21 cellular contexts compared by ENCODE assay signal in the genomic region with DNA sequence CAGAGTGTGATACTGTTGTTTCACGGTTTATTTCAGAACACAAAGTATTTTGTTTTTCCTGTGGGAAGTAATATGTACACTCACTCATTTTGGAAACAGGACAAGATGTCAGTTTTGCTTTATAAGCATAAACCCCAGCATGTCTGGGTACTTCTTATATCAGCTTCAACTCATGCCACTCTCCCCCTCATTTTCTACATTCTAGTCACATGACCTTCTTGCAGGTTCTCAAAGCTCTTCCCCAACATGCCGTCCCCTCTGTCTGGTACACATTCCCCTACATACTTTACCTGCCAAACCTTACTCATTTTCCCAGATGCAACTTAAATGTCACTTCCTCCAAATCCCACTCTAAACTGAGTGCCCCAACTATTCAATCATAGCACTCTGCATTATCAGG. TPM values are rescaled to one million over a fixed set of nuclear protein-coding genes. Genes with fewer than 3 reads are reported as not detected.
DNase-seq lines count a peak whose midpoint lies in the region; ATAC-seq and TF ChIP-seq lines count a peak whose summit lies in the region.
"Had no signal": no experiment of that assay in that cellular context is flagged by ENCODE, and none has a peak within 500 bp of the region (broad histone marks: within the 10 kb centered on the region; RNA-seq: fewer than 3 reads in every experiment).

No MANE protein-coding gene starts in this region.

- H3K4me1 Mint-ChIP-seq in activated CD4-positive, alpha-beta T cell treated with anti-CD3 and anti-CD28 coated beads, Interleukin-2, amount 10 ng/mL, durations not matched to agents 7 days and 5 days, result peaks cover 32% of the 10 kb centered on the region
- H3K4me1 Mint-ChIP-seq in GM23338, result peaks cover 4% of the 10 kb centered on the region; the same call in 2 of the 3 replicates
- peaks cover 30% of the 10 kb centered on the region for H3K4me1 Mint-ChIP-seq in activated naive CD8-positive, alpha-beta T cell treated with anti-CD3 and anti-CD28 coated beads for 36 hours
- H3K4me1 Mint-ChIP-seq in osteocyte (ENCODE audit: unreplicated experiment), result peaks cover 13% of the 10 kb centered on the region

- no peaks in the 10 kb centered on the region for H3K27me3 Mint-ChIP-seq in activated CD4-positive, alpha-beta T cell treated with anti-CD3 and anti-CD28 coated beads, Interleukin-2, amount 10 ng/mL, durations not matched to agents 7 days and 5 days
- H3K27me3 Mint-ChIP-seq in GM23338 (ENCODE audit: insufficient read depth, low read depth, poor library complexity) (no peaks in the 10 kb centered on the region), osteocyte (ENCODE audit: unreplicated experiment) (no peaks in the 10 kb centered on the region)
- H3K27me3 Mint-ChIP-seq in activated naive CD8-positive, alpha-beta T cell treated with anti-CD3 and anti-CD28 coated beads for 36 hours, result no peaks in the 10 kb centered on the region

- no peak for ATAC-seq in GM23338
- ATAC-seq: heart right ventricle; pancreas; stimulated activated naive CD8-positive, alpha-beta T cell treated with anti-CD3 and anti-CD28 coated beads, Interleukin-15, Interleukin-2, amounts not matched to agents 100 U/mL and 50 U/mL, for 24 hours had no signal

- DNase-seq in activated CD4-positive, alpha-beta T cell treated with anti-CD3 and anti-CD28 coated beads, Interleukin-2, amount 10 ng/mL, durations not matched to agents 7 days and 5 days, result no peak
- no peak for DNase-seq in activated CD4-positive, alpha-beta T cell treated with anti-CD3 and anti-CD28 coated beads, Interleukin-2, amount 50 U/mL, for 1 hour
- DNase-seq in GM23338 (ENCODE audit: low spot score), result no peak
- DNase-seq in activated naive CD8-positive, alpha-beta T cell treated with anti-CD3 and anti-CD28 coated beads for 36 hours, result no peak
- no peak for DNase-seq in osteocyte (ENCODE audit: extremely low spot score, unreplicated experiment)
- DNase-seq in vagina (ENCODE audit: extremely low spot score in 2 of 2), result no peak
- DNase-seq in dedifferentiated amniotic fluid mesenchymal stem cell (ENCODE audit: extremely low spot score), result no peak
- DNase-seq in NCI-H2029 treated with DMSO at 0.1 percent for 48 hours (lab: John Stamatoyannopoulos, UW), result no peak
- DNase-seq: activated CD8-positive, alpha-beta memory T cell treated with anti-CD3 and anti-CD28 coated beads, Interleukin-2, amount 50 U/mL, for 4 hours; colonic mucosa; heart right ventricle; NCI-H1436 treated with DMSO at 0.1 percent for 48 hours; NCI-H748 treated with DMSO at 0.1 percent for 48 hours; pancreas; SHP77; stimulated activated CD4-positive, alpha-beta T cell treated with anti-CD3 and anti-CD28 coated beads, Interleukin-1b, Interleukin-23, amount 100 ng/mL, for 48 hours; stimulated activated naive CD8-positive, alpha-beta T cell treated with anti-CD3 and anti-CD28 coated beads, Interleukin-15, Interleukin-2, amounts not matched to agents 100 U/mL and 50 U/mL, for 24 hours; transverse colon had no signal

- intact Hi-C loops in vagina (cut with DNase I), result no loop called here

- 0 out of 2 replicates have a peak, but pooled peaks cover 5% of the 10 kb centered on the region for H4K20me1 ChIP-seq in GM23338 (replicated peaks; ENCODE audit: insufficient read depth)

- no peaks in the 10 kb centered on the region for H3K9me3 Mint-ChIP-seq in activated CD4-positive, alpha-beta T cell treated with anti-CD3 and anti-CD28 coated beads, Interleukin-2, amount 10 ng/mL, durations not matched to agents 7 days and 5 days
- no peaks in the 10 kb centered on the region for H3K9me3 Mint-ChIP-seq in GM23338
- H3K9me3 Mint-ChIP-seq in activated naive CD8-positive, alpha-beta T cell treated with anti-CD3 and anti-CD28 coated beads for 36 hours, result no peaks in the 10 kb centered on the region
- no peaks in the 10 kb centered on the region for H3K9me3 Mint-ChIP-seq in osteocyte (ENCODE audit: unreplicated experiment)
- H3K9me3 Mint-ChIP-seq: CD14-positive monocyte had no signal

- H2AFZ ChIP-seq in GM23338, result no peak overlapping the region

- no peak for TF ChIP-seq POLR2A in vagina (IDR thresholded peaks at IDR 0.05)

- TF ChIP-seq CTCF in GM23338 (conservative IDR thresholded peaks at IDR 0.05; ENCODE audit: low read depth in 2 of 2) (no peak), osteocyte (IDR thresholded peaks at IDR 0.05) (no peak), vagina (IDR thresholded peaks at IDR 0.05) (no peak)

- H3F3A ChIP-seq in GM23338 (replicated peaks; ENCODE audit: low read depth), result 0 out of 2 replicates have a peak, but pooled peaks cover 3% of the 10 kb centered on the region

- H3K36me3 Mint-ChIP-seq in activated CD4-positive, alpha-beta T cell treated with anti-CD3 and anti-CD28 coated beads, Interleukin-2, amount 10 ng/mL, durations not matched to agents 7 days and 5 days (ENCODE audit: low read depth), result peaks cover 14% of the 10 kb centered on the region
- H3K36me3 Mint-ChIP-seq in GM23338 (ENCODE audit: low read depth) (no peaks in the 10 kb centered on the region), osteocyte (ENCODE audit: unreplicated experiment) (peaks cover 3% of the 10 kb centered on the region)
- peaks cover 1% of the 10 kb centered on the region for H3K36me3 Mint-ChIP-seq in activated naive CD8-positive, alpha-beta T cell treated with anti-CD3 and anti-CD28 coated beads for 36 hours

- CTCF ChIA-PET in activated CD4-positive, alpha-beta T cell treated with anti-CD3 and anti-CD28 coated beads, Interleukin-2, amount 10 ng/mL, durations not matched to agents 7 days and 5 days (lab: Charles Lee), result no interaction called here

- H3K4me2 ChIP-seq in GM23338, result no peak overlapping the region

- no peak overlapping the region for H3K27ac Mint-ChIP-seq in activated CD4-positive, alpha-beta T cell treated with anti-CD3 and anti-CD28 coated beads, Interleukin-2, amount 10 ng/mL, durations not matched to agents 7 days and 5 days
- H3K27ac Mint-ChIP-seq in GM23338 (no peak overlapping the region), osteocyte (ENCODE audit: unreplicated experiment) (no peak overlapping the region)
- H3K27ac Mint-ChIP-seq in activated naive CD8-positive, alpha-beta T cell treated with anti-CD3 and anti-CD28 coated beads for 36 hours, result no peak overlapping the region
- H3K27ac Mint-ChIP-seq: CD14-positive monocyte had no signal

- H3K36me3 ChIP-seq in GM23338 (ENCODE audit: insufficient read depth) (no peaks in the 10 kb centered on the region), vagina (peaks cover 0 to 11% of the 10 kb centered on the region in 2 donors)
- H3K36me3 ChIP-seq: colonic mucosa, pancreas had no signal

- H3K27ac ChIP-seq in GM23338 (ENCODE audit: low read depth), result no peak overlapping the region
- H3K27ac ChIP-seq in vagina, result no peak overlapping the region

- peaks cover 7% of the 10 kb centered on the region for H3K4me1 ChIP-seq in GM23338 (ENCODE audit: insufficient read depth)
- H3K4me1 ChIP-seq in vagina, result peaks cover 14% of the 10 kb centered on the region
- H3K4me1 ChIP-seq: colonic mucosa had no signal

- no peaks in the 10 kb centered on the region for H3K9me3 ChIP-seq in vagina
- H3K9me3 ChIP-seq: colonic mucosa, HAP-1, heart right ventricle, pancreas, transverse colon had no signal

- H3K79me2 ChIP-seq in GM23338 (replicated peaks; ENCODE audit: insufficient read depth), result peaks cover 18% of the 10 kb centered on the region

- H3K9me2 ChIP-seq in GM23338 (ENCODE audit: insufficient read depth), result no peaks in the 10 kb centered on the region

- H3K4me3 Mint-ChIP-seq in activated CD4-positive, alpha-beta T cell treated with anti-CD3 and anti-CD28 coated beads, Interleukin-2, amount 10 ng/mL, durations not matched to agents 7 days and 5 days, result peak overlapping the region; percentile 21
- H3K4me3 Mint-ChIP-seq in GM23338, result peak overlapping the region; percentile 19; the same call in 2 of the 3 replicates
- H3K4me3 Mint-ChIP-seq in activated naive CD8-positive, alpha-beta T cell treated with anti-CD3 and anti-CD28 coated beads for 36 hours, result peak overlapping the region; percentile 46
- peak overlapping the region; percentile 46 for H3K4me3 Mint-ChIP-seq in osteocyte (ENCODE audit: unreplicated experiment)
- H3K4me3 Mint-ChIP-seq: CD14-positive monocyte had no signal

- H3K27me3 ChIP-seq in GM23338 (ENCODE audit: insufficient read depth) (no peaks in the 10 kb centered on the region), vagina (no peaks in the 10 kb centered on the region)
- H3K27me3 ChIP-seq: colonic mucosa, heart right ventricle, pancreas, transverse colon had no signal

- POLR2A ChIA-PET in activated CD4-positive, alpha-beta T cell treated with anti-CD3 and anti-CD28 coated beads, Interleukin-2, amount 10 ng/mL, durations not matched to agents 7 days and 5 days (lab: Charles Lee), result no interaction called here

- H3K4me3 ChIP-seq in GM23338 (no peak overlapping the region), vagina (no peak overlapping the region)
- H3K4me3 ChIP-seq: colonic mucosa, HAP-1 had no signal

RNA-seq across cellular contexts. Expression of a gene that starts 1.6 kb away (rescaled TPM):
- total RNA-seq in activated CD4-positive, alpha-beta T cell treated with anti-CD3 and anti-CD28 coated beads, Interleukin-2, amount 10 ng/mL, durations not matched to agents 7 days and 5 days, result 10 to 100 TPM; 45.3 to 47.0 TPM
- 32.7 and 33.3 TPM in 2 replicates for total RNA-seq in GM23338 (2014; rRNA removed; shearing (Covaris generic))
- 25.1 and 29.0 TPM in 2 replicates for polyA plus RNA-seq in GM23338 (2016; fragmentation: Nextera tagmentation; extraction: Ambion mirVana)
- 10 to 100 TPM; 50.6 TPM for total RNA-seq in activated naive CD8-positive, alpha-beta T cell treated with anti-CD3 and anti-CD28 coated beads for 36 hours
- total RNA-seq in osteocyte (27.7 and 28.0 TPM in 2 replicates), vagina (20.6 TPM)

RNA-seq across cellular contexts. Expression of a gene that starts 55.9 kb away (rescaled TPM):
- total RNA-seq in activated CD4-positive, alpha-beta T cell treated with anti-CD3 and anti-CD28 coated beads, Interleukin-2, amount 10 ng/mL, durations not matched to agents 7 days and 5 days, result not detected
- 2.5 and 2.7 TPM in 2 replicates for total RNA-seq in GM23338 (2014; rRNA removed; shearing (Covaris generic))
- polyA plus RNA-seq in GM23338 (2016; fragmentation: Nextera tagmentation; extraction: Ambion mirVana), result 1.5 and 2.7 TPM in 2 replicates
- total RNA-seq in activated naive CD8-positive, alpha-beta T cell treated with anti-CD3 and anti-CD28 coated beads for 36 hours, result not detected
- total RNA-seq in osteocyte (22.2 and 24.0 TPM in 2 replicates), vagina (18.2 TPM)
- total RNA-seq: T-helper 1 cell treated with Interleukin-12 subunit alpha and Interleukin-12 subunit beta and Interleukin-4 antibody, amounts not matched to agents 30 ng/mL and 1 ng/mL, for 36 hours had no signal

RNA-seq across cellular contexts. Expression of a gene that starts 59.2 kb away (rescaled TPM):
- total RNA-seq in activated CD4-positive, alpha-beta T cell treated with anti-CD3 and anti-CD28 coated beads, Interleukin-2, amount 10 ng/mL, durations not matched to agents 7 days and 5 days, result 100 to 1,000 TPM; 650 to 817 TPM
- total RNA-seq in GM23338 (2014; rRNA removed; shearing (Covaris generic)), result 788 and 801 TPM in 2 replicates
- 312 and 358 TPM in 2 replicates for polyA plus RNA-seq in GM23338 (2016; fragmentation: Nextera tagmentation; extraction: Ambion mirVana)
- total RNA-seq in activated naive CD8-positive, alpha-beta T cell treated with anti-CD3 and anti-CD28 coated beads for 36 hours, result 1,000 to 10,000 TPM; 1,373 to 1,478 TPM
- total RNA-seq in osteocyte (966 and 977 TPM in 2 replicates), vagina (368 TPM)
